Comparison of ENCODE assay signal across 8 cellular contexts in the genomic region with DNA sequence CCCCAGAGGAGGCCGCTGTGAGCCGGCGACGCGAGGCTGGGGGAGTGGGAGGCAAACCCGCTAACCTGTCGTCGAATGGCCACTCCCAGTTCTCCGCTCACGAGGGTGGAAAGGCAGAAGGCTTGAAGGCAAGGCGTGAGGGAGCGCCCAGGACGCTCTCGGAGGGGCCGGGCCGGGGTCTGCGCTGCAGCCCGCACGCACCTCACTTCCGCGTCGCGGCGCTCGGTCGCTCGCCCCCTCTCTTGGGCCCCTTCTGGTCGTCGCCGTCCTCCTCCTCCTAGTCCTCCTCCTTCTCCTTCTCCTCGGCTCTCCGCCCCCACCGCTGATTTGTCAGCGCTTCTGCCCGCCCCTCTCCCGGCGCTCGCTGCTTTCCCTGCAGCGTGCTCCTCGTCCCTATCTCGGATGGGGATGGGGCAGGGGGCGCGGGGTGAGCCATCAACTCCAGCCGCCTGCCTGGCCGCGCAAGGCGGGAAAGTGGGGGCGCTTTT. TPM values are rescaled to one million over a fixed set of nuclear protein-coding genes. Genes with fewer than 3 reads are reported as not detected.
DNase-seq lines count a peak whose midpoint lies in the region; ATAC-seq and TF ChIP-seq lines count a peak whose summit lies in the region.

SNCA (minus strand) TSS at position 265 of the 488 bp plus-strand sequence. CDS start 1,494 bp downstream, outside the sequence.

- H3K4me1 ChIP-seq in CD8-positive, alpha-beta memory T cell (ENCODE audit: insufficient read depth, low read length), result peaks cover 7% of the 10 kb centered on the region
- H3K4me1 ChIP-seq in adipocyte (ENCODE audit: control insufficient read depth, insufficient read depth, low read length), result peaks cover 5% of the 10 kb centered on the region
- peaks cover 0 to 22% (median 8%) of the 10 kb centered on the region in 4 donors for H3K4me1 ChIP-seq in tibial artery

- H3K27ac Mint-ChIP-seq in CD8-positive, alpha-beta memory T cell, result peak within 1 kb of the TSS in 2 of 8 donors; percentile 54 to 83
- H3K27ac Mint-ChIP-seq in nephron progenitor cell, result peak within 1 kb of the TSS; percentile 94

- peak within 1 kb of the TSS; percentile 64 to 80 (median 73) for H3K4me3 Mint-ChIP-seq in CD8-positive, alpha-beta memory T cell
- peak within 1 kb of the TSS; percentile 92 for H3K4me3 Mint-ChIP-seq in nephron progenitor cell

- POLR2A ChIA-PET in CD8-positive, alpha-beta memory T cell (lab: Charles Lee), result no interaction called here

- intact Hi-C loops in tibial artery (cut with DNase I; ENCODE audit: low total_unique reads), result no loop called here

- H3K27me3 ChIP-seq in CD8-positive, alpha-beta memory T cell (ENCODE audit: insufficient read depth, low read length, poor library complexity, severe bottlenecking), result peaks cover 23% of the 10 kb centered on the region
- H3K27me3 ChIP-seq in adipocyte (replicated peaks; ENCODE audit: control insufficient read depth, insufficient read depth, low read length) (peaks cover 71% of the 10 kb centered on the region), tibial artery (peaks cover 0 to 43% of the 10 kb centered on the region in 2 donors)

- no peaks in the 10 kb centered on the region for H3K36me3 ChIP-seq in CD8-positive, alpha-beta memory T cell (ENCODE audit: insufficient read depth, low read length)
- H3K36me3 ChIP-seq in adipocyte (ENCODE audit: control insufficient read depth, insufficient read depth, low read length, severe bottlenecking) (no peaks in the 10 kb centered on the region), tibial artery (no peaks in the 10 kb centered on the region)

- ATAC-seq in HG02870 (IDR thresholded peaks at IDR 0.05; ENCODE audit: unreplicated experiment) (peak; percentile 38), HG03342 (IDR thresholded peaks at IDR 0.05; ENCODE audit: unreplicated experiment) (no peak)

- H3K9me3 Mint-ChIP-seq in CD8-positive, alpha-beta memory T cell, result no peaks in the 10 kb centered on the region
- no peaks in the 10 kb centered on the region for H3K9me3 Mint-ChIP-seq in nephron progenitor cell

- TF ChIP-seq CTCF in nephron progenitor cell (IDR thresholded peaks at IDR 0.05) (no peak), tibial artery (IDR thresholded peaks at IDR 0.05) (no peak)

- H3K4me1 Mint-ChIP-seq in CD8-positive, alpha-beta memory T cell, result peaks cover 12 to 31% (median 16%) of the 10 kb centered on the region in 3 donors
- H3K4me1 Mint-ChIP-seq in nephron progenitor cell, result peaks cover 46% of the 10 kb centered on the region

- H3K9me3 ChIP-seq in CD8-positive, alpha-beta memory T cell (ENCODE audit: low read length), result no peaks in the 10 kb centered on the region
- H3K9me3 ChIP-seq in adipocyte (ENCODE audit: control insufficient read depth, low read length) (no peaks in the 10 kb centered on the region), tibial artery (no peaks in the 10 kb centered on the region)

- no peak for DNase-seq in CD8-positive, alpha-beta memory T cell
- DNase-seq in OCI-M1 (lab: John Stamatoyannopoulos, UW) (peak; percentile 92), adipocyte (ENCODE audit: low read depth) (peak; percentile 87), glomerular visceral epithelial cell (ENCODE audit: extremely low spot score) (peak; percentile 70), nephron progenitor cell (peak; percentile 84), tibial artery (peak; percentile 44 to 69)

- H3K4me3 ChIP-seq in CD8-positive, alpha-beta memory T cell (ENCODE audit: low read length), result peak within 1 kb of the TSS; percentile 33
- H3K4me3 ChIP-seq in adipocyte (ENCODE audit: low read length) (peak within 1 kb of the TSS; percentile 67), tibial artery (peak within 1 kb of the TSS; percentile 46 to 62)

- H3K9ac ChIP-seq in adipocyte (ENCODE audit: low read length), result no peak within 1 kb of the TSS

- H3K27ac ChIP-seq in CD8-positive, alpha-beta memory T cell (ENCODE audit: low read depth, low read length), result no peak within 1 kb of the TSS
- no peak within 1 kb of the TSS for H3K27ac ChIP-seq in tibial artery

- CTCF ChIA-PET in CD8-positive, alpha-beta memory T cell (lab: Charles Lee), result no interaction called here

- H3K36me3 Mint-ChIP-seq in CD8-positive, alpha-beta memory T cell, result no peaks in the 10 kb centered on the region
- peaks cover 19% of the 10 kb centered on the region for H3K36me3 Mint-ChIP-seq in nephron progenitor cell (ENCODE audit: low read depth)

- peaks cover 40 to 78% of the 10 kb centered on the region in 2 donors for H3K27me3 Mint-ChIP-seq in CD8-positive, alpha-beta memory T cell
- H3K27me3 Mint-ChIP-seq in nephron progenitor cell (ENCODE audit: low read depth, poor library complexity), result peaks cover 26% of the 10 kb centered on the region

RNA-seq across cellular contexts. Expression of gene SNCA, which starts in this region (rescaled TPM):
- total RNA-seq in CD8-positive, alpha-beta memory T cell, result under 1 TPM; 0.42 to 0.44 TPM
- 0.41 TPM for polyA plus RNA-seq in CD8-positive, alpha-beta memory T cell

Comparison
In these comparisons a context has a peak if more than half of its experiments do, and no peak if none do; other contexts are left out.
1. DNase-seq: peak in OCI-M1 (single experiment), adipocyte (single experiment), glomerular visceral epithelial cell (single experiment), nephron progenitor cell (single experiment) and tibial artery (2 of 2); none in CD8-positive, alpha-beta memory T cell (0 of 5).
2. Peak in every context shown above with its lines, with median percentiles within 50 percentile points of each other: H3K4me3 ChIP-seq.